Comparison of ENCODE assay signal across 21 cellular contexts in genomic region chr9:101114317-101114716, GRCh38.
"Had no signal": no experiment of that assay in that cellular context is flagged by ENCODE, and none has a peak within 500 bp of the region (broad histone marks: within the 10 kb centered on the region; RNA-seq: fewer than 3 reads in every experiment).

No MANE protein-coding gene starts in this region.

- H3K4me1 ChIP-seq: esophagus squamous epithelium, gastroesophageal sphincter, right atrium auricular region, sigmoid colon, stomach, transverse colon had no signal

- H3K36me3 ChIP-seq: esophagus squamous epithelium, gastroesophageal sphincter, ovary, right atrium auricular region, sigmoid colon, stomach, thoracic aorta, transverse colon had no signal

- H3K4me1 Mint-ChIP-seq: naive thymus-derived CD8-positive, alpha-beta T cell had no signal

- H3K36me3 Mint-ChIP-seq: naive thymus-derived CD8-positive, alpha-beta T cell had no signal

- H3K4me3 Mint-ChIP-seq: naive thymus-derived CD8-positive, alpha-beta T cell had no signal

- H3K9me3 ChIP-seq: esophagus squamous epithelium, gastroesophageal sphincter, mucosa of descending colon, ovary, right atrium auricular region, sigmoid colon, stomach, thoracic aorta, transverse colon had no signal

- H3K27me3 ChIP-seq: esophagus squamous epithelium, gastroesophageal sphincter, ovary, right atrium auricular region, sigmoid colon, stomach, transverse colon had no signal

- DNase-seq: effector CD4-positive, alpha-beta T cell; esophagus squamous epithelium; foreskin fibroblast; glutamatergic neuron; kidney glomerular epithelial cell; mucosa of descending colon; naive thymus-derived CD8-positive, alpha-beta T cell; nucleus accumbens; ovary; sigmoid colon; stimulated activated CD4-positive, alpha-beta T cell treated with anti-CD3 and anti-CD28 coated beads, Interleukin-12 subunit alpha, Interleukin-12 subunit beta, amount 100 ng/mL, for 4 hours; stimulated activated naive CD4-positive, alpha-beta T cell; stomach; substantia nigra; transverse colon had no signal

- H3K27ac ChIP-seq: coronary artery, epithelial cell of prostate, esophagus squamous epithelium, gastroesophageal sphincter, ovary, right atrium auricular region, sigmoid colon, skin epidermis, stomach, thoracic aorta, transverse colon had no signal

- H3K4me3 ChIP-seq: coronary artery, esophagus squamous epithelium, gastroesophageal sphincter, mucosa of descending colon, ovary, right atrium auricular region, sigmoid colon, skin epidermis, stomach, thoracic aorta, transverse colon had no signal

- H3K27ac Mint-ChIP-seq: naive thymus-derived CD8-positive, alpha-beta T cell had no signal
